In genomic region chr4:14783011-14783877, GRCh38 we compare ENCODE assay signal across 8 cellular contexts.
DNase-seq lines count a peak whose midpoint lies in the region; ATAC-seq, FAIRE-seq and TF ChIP-seq lines count a peak whose summit lies in the region.

No MANE protein-coding gene starts in this region.

- peaks cover 23% of the 10 kb centered on the region for H3K4me1 Mint-ChIP-seq in activated naive CD8-positive, alpha-beta T cell treated with anti-CD3 and anti-CD28 coated beads, Interleukin-2, amount 50 U/mL, for 24 hours

- H3K4me3 Mint-ChIP-seq in activated naive CD8-positive, alpha-beta T cell treated with anti-CD3 and anti-CD28 coated beads, Interleukin-2, amount 50 U/mL, for 24 hours = peak overlapping the region; percentile 46

- H3K36me3 Mint-ChIP-seq in activated naive CD8-positive, alpha-beta T cell treated with anti-CD3 and anti-CD28 coated beads, Interleukin-2, amount 50 U/mL, for 24 hours (ENCODE audit: low read depth) = peaks cover 4% of the 10 kb centered on the region

- ATAC-seq in HG03175 (IDR thresholded peaks at IDR 0.05; ENCODE audit: unreplicated experiment) = peak; percentile 90
- ATAC-seq in activated naive CD8-positive, alpha-beta T cell treated with anti-CD3 and anti-CD28 coated beads, Interleukin-2, amount 50 U/mL, for 24 hours = peak; percentile 96
- no peak for ATAC-seq in pancreas

- no peak for TF ChIP-seq CTCF in pancreas (IDR thresholded peaks at IDR 0.05)
- TF ChIP-seq CTCF in adrenal gland (IDR thresholded peaks at IDR 0.05) = no peak

- H3K9me3 Mint-ChIP-seq in activated naive CD8-positive, alpha-beta T cell treated with anti-CD3 and anti-CD28 coated beads, Interleukin-2, amount 50 U/mL, for 24 hours = peaks cover 24% of the 10 kb centered on the region

- H3K36me3 ChIP-seq in pancreas = no peaks in the 10 kb centered on the region
- H3K36me3 ChIP-seq in adrenal gland (replicated peaks in 1 of 2) = no peaks in the 10 kb centered on the region

- intact Hi-C loops in pancreas (cut with DNase I) = no loop called here
- intact Hi-C loops in adrenal gland (cut with DNase I) = no loop called here

- H3K27me3 ChIP-seq in pancreas (no peaks in the 10 kb centered on the region), adrenal gland (no peaks in the 10 kb centered on the region)

- H3K9me3 ChIP-seq in pancreas (no peaks in the 10 kb centered on the region), adrenal gland (replicated peaks in 1 of 3) (peaks cover 0 to 3% (median 0%) of the 10 kb centered on the region in 3 donors)

- peak overlapping the region; percentile 92 for H3K27ac Mint-ChIP-seq in activated naive CD8-positive, alpha-beta T cell treated with anti-CD3 and anti-CD28 coated beads, Interleukin-2, amount 50 U/mL, for 24 hours

- FAIRE-seq in pancreas (lab: Jason Lieb, UNC) = no peak

- 55 to 65% methylated on average over 5 of the region's 5 CpGs for WGBS in pancreas, 2 donors
- WGBS in adrenal gland, 4 donors = 46 to 71% (median 67%) methylated on average over 5 of the region's 5 CpGs

- no peak overlapping the region for H3K27ac ChIP-seq in pancreas
- no peak overlapping the region for H3K27ac ChIP-seq in adrenal gland

- H3K4me3 ChIP-seq in pancreas (no peak overlapping the region), adrenal gland (no peak overlapping the region)

- peaks cover 10% of the 10 kb centered on the region for H3K27me3 Mint-ChIP-seq in activated naive CD8-positive, alpha-beta T cell treated with anti-CD3 and anti-CD28 coated beads, Interleukin-2, amount 50 U/mL, for 24 hours

- no peak for TF ChIP-seq POLR2A in adrenal gland (IDR thresholded peaks at IDR 0.05)

- H3K4me1 ChIP-seq in pancreas = no peaks in the 10 kb centered on the region
- H3K4me1 ChIP-seq in adrenal gland (replicated peaks in 1 of 2) = no peaks in the 10 kb centered on the region

- DNase-seq in stimulated activated CD4-positive, alpha-beta T cell treated with anti-CD3 and anti-CD28 coated beads, Interleukin-12 subunit alpha, Interleukin-12 subunit beta, amount 100 ng/mL, for 48 hours (ENCODE audit: low read depth in 2 of 3, low spot score in 1 of 3) = peak; percentile 42 to 58 (median 48)
- no peak for DNase-seq in stimulated activated CD4-positive, alpha-beta T cell treated with anti-CD3 and anti-CD28 coated beads, Interleukin-12 subunit alpha, Interleukin-12 subunit beta, amount 100 ng/mL, for 4 hours
- peak; percentile 43 for DNase-seq in activated naive CD8-positive, alpha-beta T cell treated with anti-CD3 and anti-CD28 coated beads, Interleukin-2, amount 50 U/mL, for 24 hours
- DNase-seq in stromal cell of bone marrow (ENCODE audit: low read depth) (peak; percentile 94), pancreas (no peak), SHP77 treated with DMSO at 0.1 percent for 48 hours (lab: John Stamatoyannopoulos, UW) (no peak), adrenal gland (no peak)

Comparison
In these comparisons a context has a peak if more than half of its experiments do, and no peak if none do; other contexts are left out.
1. DNase-seq: peak in stimulated activated CD4-positive, alpha-beta T cell treated with anti-CD3 and anti-CD28 coated beads, Interleukin-12 subunit alpha, Interleukin-12 subunit beta, amount 100 ng/mL, for 48 hours (3 of 3), activated naive CD8-positive, alpha-beta T cell treated with anti-CD3 and anti-CD28 coated beads, Interleukin-2, amount 50 U/mL, for 24 hours (single experiment) and stromal cell of bone marrow (single experiment); none in stimulated activated CD4-positive, alpha-beta T cell treated with anti-CD3 and anti-CD28 coated beads, Interleukin-12 subunit alpha, Interleukin-12 subunit beta, amount 100 ng/mL, for 4 hours (single experiment), pancreas (0 of 6), SHP77 treated with DMSO at 0.1 percent for 48 hours (single experiment) and adrenal gland (0 of 7).
2. ATAC-seq: peak in HG03175 (single experiment) and activated naive CD8-positive, alpha-beta T cell treated with anti-CD3 and anti-CD28 coated beads, Interleukin-2, amount 50 U/mL, for 24 hours (single experiment); none in pancreas (0 of 4).